ENCODE assay signal across 8 cellular contexts in the genomic region with DNA sequence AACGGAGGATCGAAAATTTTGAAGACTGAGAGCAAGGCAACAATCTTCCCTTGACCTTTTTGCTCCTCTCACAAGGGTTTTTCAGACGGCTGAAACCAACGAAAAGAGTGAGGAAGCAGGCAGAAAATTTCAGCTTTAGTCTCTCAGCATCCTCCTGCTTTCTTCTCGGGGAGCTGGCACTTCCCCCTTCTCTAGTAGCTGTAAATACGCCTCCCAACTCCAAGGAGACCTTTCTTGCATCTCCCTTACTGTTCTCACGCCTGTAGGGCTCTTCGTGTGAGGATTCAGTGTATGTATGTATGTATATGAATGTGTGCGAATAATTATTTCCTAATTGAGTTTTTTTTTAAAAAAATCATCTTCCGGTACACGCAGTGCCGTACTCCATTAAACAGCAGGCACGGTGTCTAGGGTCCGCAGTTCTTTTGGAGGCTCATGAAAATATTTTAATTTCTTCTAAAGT.
A peak's percentile ranks its signal among the peaks of the same experiment; 100 is the strongest.
DNase-seq lines count a peak whose midpoint lies in the region; ATAC-seq and TF ChIP-seq lines count a peak whose summit lies in the region.

No MANE protein-coding gene starts in this region.

- peak overlapping the region; percentile 95 for H3K27ac Mint-ChIP-seq in memory B cell

- peak overlapping the region; percentile 89 for H3K4me3 Mint-ChIP-seq in memory B cell

- H3K4me1 ChIP-seq in tibial artery = peaks cover 0 to 9% (median 2%) of the 10 kb centered on the region in 4 donors

- no peaks in the 10 kb centered on the region for H3K9me3 Mint-ChIP-seq in memory B cell

- H3K27me3 ChIP-seq in HL-60 (ENCODE audit: insufficient read depth, poor library complexity, severe bottlenecking) (no peaks in the 10 kb centered on the region), dorsolateral prefrontal cortex (no peaks in the 10 kb centered on the region), tibial artery (no peaks in the 10 kb centered on the region)

- intact Hi-C loops in dorsolateral prefrontal cortex (cut with DNase I) = loop anchor here (2.0 kb wide), 1 partner anchor 14 kb away; a partner anchor contains a TSS
- intact Hi-C loops in tibial artery (cut with DNase I; ENCODE audit: low total_unique reads) = no loop called here

- H3K36me3 ChIP-seq in SK-N-MC (ENCODE audit: insufficient read depth, low read length) = no peaks in the 10 kb centered on the region
- no peaks in the 10 kb centered on the region for H3K36me3 ChIP-seq in tibial artery

- H3K9ac ChIP-seq in SK-N-MC (ENCODE audit: insufficient read length) = peak overlapping the region; percentile 77

- no peaks in the 10 kb centered on the region for H3K36me3 Mint-ChIP-seq in memory B cell

- H3K4me1 Mint-ChIP-seq in memory B cell = peaks cover 26% of the 10 kb centered on the region

- peak in 5 of 6 experiments; percentile 22 to 65 (median 39) for DNase-seq in stimulated activated naive CD4-positive, alpha-beta T cell (lab: John Stamatoyannopoulos, UW)
- DNase-seq in stimulated activated naive CD4-positive, alpha-beta T cell treated with Interleukin-2 at 50 U/mL for 16 hours (lab: John Stamatoyannopoulos, UW) = no peak
- DNase-seq in HL-60 (ENCODE audit: low read depth in 1 of 2, low spot score in 1 of 2) = peak; percentile 50 to 57
- no peak for DNase-seq in SK-N-MC (ENCODE audit: low read depth, low spot score)
- DNase-seq in dorsolateral prefrontal cortex = no peak
- peak; percentile 41 to 51 for DNase-seq in memory B cell (ENCODE audit: low spot score in 2 of 2)
- DNase-seq in tibial artery = no peak

- no peaks in the 10 kb centered on the region for H3K27me3 Mint-ChIP-seq in memory B cell

- no peak for TF ChIP-seq CTCF in HL-60 (IDR thresholded peaks at IDR 0.05; ENCODE audit: insufficient read depth, low read length)
- peak in 2 of 56 donors; percentile 2 to 10 for TF ChIP-seq CTCF in dorsolateral prefrontal cortex (IDR thresholded peaks at IDR 0.05 in 54 of 56, conservative IDR thresholded peaks at IDR 0.05 in 2 of 56; ENCODE audit: low read depth in 1 of 56, partially characterized antibody in 56 of 56)
- no peak for TF ChIP-seq CTCF in tibial artery (IDR thresholded peaks at IDR 0.05)

- H3K9me3 ChIP-seq in SK-N-MC (ENCODE audit: low read depth, low read length) = no peaks in the 10 kb centered on the region
- no peaks in the 10 kb centered on the region for H3K9me3 ChIP-seq in tibial artery

- H3K27ac ChIP-seq in HL-60 (replicated peaks) = peak overlapping the region; percentile 97
- peak overlapping the region; percentile 97 for H3K27ac ChIP-seq in SK-N-MC
- H3K27ac ChIP-seq in dorsolateral prefrontal cortex = peak overlapping the region in 58 of 59 donors; percentile 68 to 98 (median 92)
- peak overlapping the region; percentile 96 to 98 for H3K27ac ChIP-seq in tibial artery

- H3K4me3 ChIP-seq in HL-60 (replicated peaks; ENCODE audit: insufficient read depth, low read length) = peak overlapping the region; percentile 62
- peak overlapping the region; percentile 74 for H3K4me3 ChIP-seq in SK-N-MC
- peak overlapping the region; percentile 42 to 86 (median 70) for H3K4me3 ChIP-seq in dorsolateral prefrontal cortex
- H3K4me3 ChIP-seq in tibial artery = peak overlapping the region; percentile 58 to 75

- peak; percentile 30 for ATAC-seq in memory B cell (ENCODE audit: low read depth)
- no peak for ATAC-seq in HG03469 (IDR thresholded peaks at IDR 0.05; ENCODE audit: unreplicated experiment)

Comparison
In these comparisons a context has a peak if more than half of its experiments do, and no peak if none do; other contexts are left out.
1. DNase-seq: peak in stimulated activated naive CD4-positive, alpha-beta T cell (5 of 6), HL-60 (2 of 2) and memory B cell (2 of 2); none in stimulated activated naive CD4-positive, alpha-beta T cell treated with Interleukin-2 at 50 U/mL for 16 hours (single experiment), SK-N-MC (single experiment), dorsolateral prefrontal cortex (0 of 10) and tibial artery (0 of 2).
2. Peak in every context shown above with its lines, with median percentiles within 50 percentile points of each other: H3K27ac ChIP-seq and H3K4me3 ChIP-seq.